Comparison of ENCODE assay signal across 20 cellular contexts in genomic region chr22:49513358-49513851, GRCh38.
DNase-seq lines count a peak whose midpoint lies in the region; ATAC-seq and TF ChIP-seq lines count a peak whose summit lies in the region.
"Had no signal": no experiment of that assay in that cellular context is flagged by ENCODE, and none has a peak within 500 bp of the region (broad histone marks: within the 10 kb centered on the region; RNA-seq: fewer than 3 reads in every experiment).

No MANE protein-coding gene starts in this region.

- BruUV-seq in MCF 10A (replicated peaks; lab: Mats Ljungman, UMichigan) = no TSS peak

- in situ Hi-C loops in gastrocnemius medialis (cut with MboI; ENCODE audit: low sequenced_read_pairs in 4 of 4) = no loop called here

- TF ChIP-seq POLR2A in gastrocnemius medialis (IDR thresholded peaks at IDR 0.05) = no peak

- no peak for DNase-seq in CD8-positive, alpha-beta T cell
- DNase-seq in H7 (peak; percentile 80), WTC11 (ENCODE audit: low spot score) (no peak), iPS-NIHi7 (ENCODE audit: extremely low spot score) (peak; percentile 65), MCF 10A (ENCODE audit: unreplicated experiment) (no peak), gastrocnemius medialis (no peak), mesothelial cell of epicardium (ENCODE audit: low spot score in 2 of 2, unreplicated experiment in 2 of 2) (no peak), OCI-M2 (lab: John Stamatoyannopoulos, UW; ENCODE audit: unreplicated experiment) (no peak)
- DNase-seq: ACHN; AML-193; CD4-positive, CD25-positive, alpha-beta regulatory T cell; DMS79 treated with DMSO at 0.1 percent for 48 hours; GDM1; IMR-90; NCI-H187; NCI-H345; NCI-H526 treated with DMSO at 0.1 percent for 48 hours; PC-9; SW 1271 had no signal

- CTCF ChIA-PET in CD8-positive, alpha-beta T cell (lab: Charles Lee) = interaction anchor here (0.7 kb wide), 1 partner anchor 268 kb away, joined by 3 read pairs; no protein-coding TSS in a partner anchor
- CTCF ChIA-PET in WTC11 (lab: Charles Lee) (interaction anchor here (0.6 to 2.5 kb wide), 15 partner anchors 9 to 731 kb away, joined by 3 to 12 read pairs (median 5); no protein-coding TSS in a partner anchor), MCF 10A (lab: Yijun Ruan, JAX) (no interaction called here)

- peaks cover 13% of the 10 kb centered on the region for H3K9me3 ChIP-seq in CD8-positive, alpha-beta T cell (ENCODE audit: low read length)
- peaks cover 0 to 4% (median 0%) of the 10 kb centered on the region in 3 donors for H3K9me3 ChIP-seq in gastrocnemius medialis

- H3K4me3 ChIP-seq in CD8-positive, alpha-beta T cell (ENCODE audit: low read depth, low read length) = no peak overlapping the region
- H3K4me3 ChIP-seq in H7 (ENCODE audit: insufficient read depth, low read depth, low read length) (no peak overlapping the region), gastrocnemius medialis (no peak overlapping the region)
- H3K4me3 ChIP-seq: GM12878, PC-9 had no signal

- POLR2A ChIA-PET in CD8-positive, alpha-beta T cell (lab: Charles Lee) = no interaction called here
- POLR2A ChIA-PET in WTC11 (lab: Charles Lee) = no interaction called here
- POLR2A ChIA-PET in MCF 10A (lab: Yijun Ruan, JAX) = no interaction called here

- peaks cover 17% of the 10 kb centered on the region for H3K9me3 Mint-ChIP-seq in CD8-positive, alpha-beta T cell
- peaks cover 21% of the 10 kb centered on the region for H3K9me3 Mint-ChIP-seq in WTC11
- peaks cover 44% of the 10 kb centered on the region for H3K9me3 Mint-ChIP-seq in MCF 10A (ENCODE audit: unreplicated experiment)
- H3K9me3 Mint-ChIP-seq in mesothelial cell of epicardium = peaks cover 12% of the 10 kb centered on the region

- H3K36me3 ChIP-seq in CD8-positive, alpha-beta T cell (ENCODE audit: insufficient read depth, low read length) = no peaks in the 10 kb centered on the region
- H3K36me3 ChIP-seq in H7 (replicated peaks; ENCODE audit: control insufficient read depth, insufficient read depth, low read length) (no peaks in the 10 kb centered on the region), gastrocnemius medialis (no peaks in the 10 kb centered on the region)

- no peak for ATAC-seq in CD8-positive, alpha-beta T cell
- ATAC-seq in WTC11 = peak; percentile 90
- ATAC-seq in gastrocnemius medialis = no peak
- ATAC-seq: GM12878 had no signal

- no peaks in the 10 kb centered on the region for H3K27me3 Mint-ChIP-seq in CD8-positive, alpha-beta T cell (ENCODE audit: low read depth)
- H3K27me3 Mint-ChIP-seq in WTC11 (ENCODE audit: low read depth) (peaks cover 6% of the 10 kb centered on the region), MCF 10A (ENCODE audit: insufficient read depth, unreplicated experiment) (no peaks in the 10 kb centered on the region), mesothelial cell of epicardium (ENCODE audit: low read depth) (peaks cover 21% of the 10 kb centered on the region)
- H3K27me3 Mint-ChIP-seq: CD4-positive, CD25-positive, alpha-beta regulatory T cell had no signal

- intact Hi-C loops in CD8-positive, alpha-beta T cell (cut with DNase I, micrococcal nuclease) = loop anchor here in 1 of 2 experiments (5.0 kb wide), 1 partner anchor 144 kb away; no protein-coding TSS in a partner anchor
- intact Hi-C loops in MCF 10A (cut with micrococcal nuclease) (no loop called here), gastrocnemius medialis (cut with DNase I; ENCODE audit: low total_unique reads) (no loop called here)

- H3K4me3 Mint-ChIP-seq in CD8-positive, alpha-beta T cell = no peak overlapping the region
- H3K4me3 Mint-ChIP-seq in WTC11 = peak overlapping the region; percentile 36; the same call in 1 of the 2 replicates
- no peak overlapping the region for H3K4me3 Mint-ChIP-seq in MCF 10A (ENCODE audit: unreplicated experiment)
- H3K4me3 Mint-ChIP-seq in mesothelial cell of epicardium = no peak overlapping the region

- H3K27ac Mint-ChIP-seq in CD8-positive, alpha-beta T cell = peak overlapping the region; percentile 32
- H3K27ac Mint-ChIP-seq in WTC11 (peak overlapping the region; percentile 86), MCF 10A (ENCODE audit: low read depth, unreplicated experiment) (no peak overlapping the region), mesothelial cell of epicardium (no peak overlapping the region)

- H3K27ac ChIP-seq in CD8-positive, alpha-beta T cell (ENCODE audit: low read depth, low read length) = no peak overlapping the region
- no peak overlapping the region for H3K27ac ChIP-seq in gastrocnemius medialis
- H3K27ac ChIP-seq: PC-9 had no signal

- no peak for TF ChIP-seq CTCF in CD8-positive, alpha-beta T cell (IDR thresholded peaks at IDR 0.05)
- no peak for TF ChIP-seq CTCF in WTC11 (IDR thresholded peaks at IDR 0.05)
- no peak for TF ChIP-seq CTCF in MCF 10A (IDR thresholded peaks at IDR 0.05; ENCODE audit: unreplicated experiment)
- TF ChIP-seq CTCF in gastrocnemius medialis (IDR thresholded peaks at IDR 0.05 in 4 of 5, conservative IDR thresholded peaks at IDR 0.05 in 1 of 5) = no peak
- no peak for TF ChIP-seq CTCF in mesothelial cell of epicardium (IDR thresholded peaks at IDR 0.05; ENCODE audit: unreplicated experiment)

- H3K4me1 ChIP-seq in CD8-positive, alpha-beta T cell (ENCODE audit: insufficient read depth, low read length) = peaks cover 7% of the 10 kb centered on the region
- H3K4me1 ChIP-seq in gastrocnemius medialis = no peaks in the 10 kb centered on the region

- peaks cover 11% of the 10 kb centered on the region for H3K4me1 Mint-ChIP-seq in CD8-positive, alpha-beta T cell (ENCODE audit: low read depth)
- H3K4me1 Mint-ChIP-seq in WTC11 (peaks cover 45% of the 10 kb centered on the region), MCF 10A (ENCODE audit: insufficient read depth, unreplicated experiment) (no peaks in the 10 kb centered on the region), mesothelial cell of epicardium (no peaks in the 10 kb centered on the region)

- H3K36me3 Mint-ChIP-seq in CD8-positive, alpha-beta T cell = peaks cover 2% of the 10 kb centered on the region
- peaks cover 12% of the 10 kb centered on the region for H3K36me3 Mint-ChIP-seq in WTC11
- no peaks in the 10 kb centered on the region for H3K36me3 Mint-ChIP-seq in MCF 10A (ENCODE audit: insufficient read depth, unreplicated experiment)
- no peaks in the 10 kb centered on the region for H3K36me3 Mint-ChIP-seq in mesothelial cell of epicardium
- H3K36me3 Mint-ChIP-seq: CD4-positive, CD25-positive, alpha-beta regulatory T cell had no signal

- no peaks in the 10 kb centered on the region for H3K27me3 ChIP-seq in CD8-positive, alpha-beta T cell (ENCODE audit: insufficient read depth, low read length)
- H3K27me3 ChIP-seq in H7 (ENCODE audit: control insufficient read depth, insufficient read depth, low read length) = no peaks in the 10 kb centered on the region
- peaks cover 0 to 3% (median 0%) of the 10 kb centered on the region in 3 donors for H3K27me3 ChIP-seq in gastrocnemius medialis

TF ChIP-seq in WTC11, 78 proteins besides CTCF, POLR2A, EP300 and RAD21:
- TF ChIP-seq GABPB1 (CRISPR knock-in tag; IDR thresholded peaks at IDR 0.05) (no peak), PRDM15 (CRISPR knock-in tag; IDR thresholded peaks at IDR 0.05) (no peak), MAX (CRISPR knock-in tag; IDR thresholded peaks at IDR 0.05) (no peak), ZNF317 (CRISPR knock-in tag; IDR thresholded peaks at IDR 0.05; ENCODE audit: borderline replicate concordance, low read depth) (no peak), ZNF232 (CRISPR knock-in tag; IDR thresholded peaks at IDR 0.05) (no peak), NFATC4 (CRISPR knock-in tag; IDR thresholded peaks at IDR 0.05) (no peak), MYBL2 (CRISPR knock-in tag; IDR thresholded peaks at IDR 0.05) (no peak), KAT7 (CRISPR knock-in tag; IDR thresholded peaks at IDR 0.05; ENCODE audit: borderline replicate concordance) (no peak)

Comparison
In these comparisons a context has a peak if more than half of its experiments do, and no peak if none do; other contexts are left out.
1. DNase-seq: peak in H7 (single experiment) and iPS-NIHi7 (single experiment); none in CD8-positive, alpha-beta T cell (0 of 7), WTC11 (single experiment), MCF 10A (single experiment), gastrocnemius medialis (0 of 2), mesothelial cell of epicardium (0 of 2) and OCI-M2 (single experiment).
2. H3K27ac Mint-ChIP-seq: peak in CD8-positive, alpha-beta T cell (single experiment) and WTC11 (single experiment); none in MCF 10A (single experiment) and mesothelial cell of epicardium (single experiment).